ENCODE assay signal across 8 cellular contexts in the genomic region with DNA sequence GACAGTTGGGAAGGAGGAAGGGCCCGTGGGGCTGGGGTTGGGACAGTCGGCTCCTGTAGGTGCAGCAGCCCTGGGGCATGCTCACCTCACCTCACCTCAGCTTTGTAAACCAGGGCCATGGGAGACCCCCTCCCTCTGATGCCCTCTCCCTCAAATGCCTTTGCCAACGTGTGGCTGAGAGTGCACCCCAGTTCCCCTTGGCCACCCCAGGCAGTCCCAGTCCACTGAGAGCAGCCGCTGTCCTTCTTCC. TPM values are rescaled to one million over a fixed set of nuclear protein-coding genes. Genes with fewer than 3 reads are reported as not detected.
DNase-seq lines count a peak whose midpoint lies in the region; ATAC-seq and TF ChIP-seq lines count a peak whose summit lies in the region.

No MANE protein-coding gene starts in this region.

- H3K4me1 ChIP-seq in DND-41 (ENCODE audit: insufficient read depth, low read length) (peaks cover 62% of the 10 kb centered on the region), OCI-LY1 (ENCODE audit: insufficient read depth, low read length, severe bottlenecking) (peaks cover 87% of the 10 kb centered on the region), endocrine pancreas (ENCODE audit: control insufficient read depth, insufficient read depth, low read length) (no peaks in the 10 kb centered on the region), osteoblast (ENCODE audit: insufficient read depth, low read length) (peaks cover 59% of the 10 kb centered on the region)

- H3K4me2 ChIP-seq in DND-41 (ENCODE audit: insufficient read depth, low read length) (peak overlapping the region; percentile 86), OCI-LY1 (ENCODE audit: low read length) (peak overlapping the region; percentile 97), osteoblast (ENCODE audit: insufficient read depth, low read length) (peak overlapping the region; percentile 84)

- peak overlapping the region; percentile 98 for H3K9ac ChIP-seq in DND-41 (ENCODE audit: low read depth, low read length)
- H3K9ac ChIP-seq in OCI-LY1 (ENCODE audit: low read length) = peak overlapping the region; percentile 99
- peak overlapping the region; percentile 69 for H3K9ac ChIP-seq in endocrine pancreas (ENCODE audit: control insufficient read depth, insufficient read depth, low read length)

- in situ Hi-C loops in GM13976 (cut with MboI; ENCODE audit: low sequenced_read_pairs, unreplicated experiment) = no loop called here

- DNase-seq in DND-41 (no peak), osteoblast (ENCODE audit: insufficient read length, low spot score, missing footprints) (no peak), iPS-NIHi11 (ENCODE audit: low spot score) (no peak), omental fat pad (ENCODE audit: low spot score) (no peak), GM13976 (ENCODE audit: low spot score) (no peak), SKM-1 treated with dmso at 0.1 percent for 144 hours (lab: John Stamatoyannopoulos, UW; ENCODE audit: unreplicated experiment) (no peak)

- H3K27me3 ChIP-seq in DND-41 (ENCODE audit: insufficient read depth, low read length, poor library complexity) (no peaks in the 10 kb centered on the region), OCI-LY1 (ENCODE audit: insufficient read depth, low read length) (no peaks in the 10 kb centered on the region), endocrine pancreas (ENCODE audit: control insufficient read depth, insufficient read depth, low read length) (no peaks in the 10 kb centered on the region), osteoblast (ENCODE audit: insufficient read depth, low read length) (no peaks in the 10 kb centered on the region)

- H4K20me1 ChIP-seq in DND-41 (ENCODE audit: insufficient read depth, low read length) (peaks cover 7% of the 10 kb centered on the region), OCI-LY1 (ENCODE audit: insufficient read depth, low read length) (no peaks in the 10 kb centered on the region), osteoblast (ENCODE audit: insufficient read depth, low read length) (peaks cover 8% of the 10 kb centered on the region)

- H3K27ac ChIP-seq in DND-41 (ENCODE audit: low read length) = peak overlapping the region; percentile 99
- H3K27ac ChIP-seq in OCI-LY1 (ENCODE audit: low read depth, low read length, poor library complexity, severe bottlenecking) = peak overlapping the region; percentile 99
- H3K27ac ChIP-seq in osteoblast (ENCODE audit: low read depth, low read length) = peak overlapping the region; percentile 100

- ATAC-seq in DND-41 (ENCODE audit: insufficient read depth, low read depth) = no peak
- ATAC-seq in omental fat pad (ENCODE audit: low FRiP score) = no peak

- H2AFZ ChIP-seq in DND-41 (ENCODE audit: low read depth, low read length) (no peak overlapping the region), OCI-LY1 (ENCODE audit: low read length) (no peak overlapping the region), osteoblast (ENCODE audit: low read length) (no peak overlapping the region)

- H3K36me3 ChIP-seq in DND-41 (ENCODE audit: insufficient read depth, low read length) = peaks cover 11% of the 10 kb centered on the region; the same call in 1 of the 2 replicates
- peaks cover 15% of the 10 kb centered on the region for H3K36me3 ChIP-seq in OCI-LY1 (ENCODE audit: insufficient read depth, low read length)
- no peaks in the 10 kb centered on the region for H3K36me3 ChIP-seq in endocrine pancreas (ENCODE audit: control insufficient read depth, insufficient read depth, low read length)
- peaks cover 7% of the 10 kb centered on the region for H3K36me3 ChIP-seq in osteoblast (ENCODE audit: insufficient read depth, low read length)

- no peaks in the 10 kb centered on the region for H3K9me3 ChIP-seq in DND-41 (ENCODE audit: insufficient read depth, low read length, severe bottlenecking)
- no peaks in the 10 kb centered on the region for H3K9me3 ChIP-seq in OCI-LY1 (ENCODE audit: low read length)
- no peaks in the 10 kb centered on the region for H3K9me3 ChIP-seq in endocrine pancreas (ENCODE audit: control insufficient read depth, low read length)
- no peaks in the 10 kb centered on the region for H3K9me3 ChIP-seq in osteoblast (ENCODE audit: low read depth, low read length)

- peaks cover 68% of the 10 kb centered on the region for H3K79me2 ChIP-seq in DND-41 (ENCODE audit: insufficient read depth, low read length)
- peaks cover 12% of the 10 kb centered on the region for H3K79me2 ChIP-seq in OCI-LY1 (ENCODE audit: insufficient read depth, low read length)
- peaks cover 64% of the 10 kb centered on the region for H3K79me2 ChIP-seq in osteoblast (ENCODE audit: insufficient read depth, low read length)

- H3F3A ChIP-seq in OCI-LY1 (ENCODE audit: insufficient read depth, low read length) = 0 out of 2 replicates have a peak, but pooled peaks cover 5% of the 10 kb centered on the region

- H3K9me2 ChIP-seq in OCI-LY1 (ENCODE audit: low read depth, low read length) = no peaks in the 10 kb centered on the region

- TF ChIP-seq CTCF in DND-41 (IDR thresholded peaks at IDR 0.05; ENCODE audit: borderline replicate concordance, extremely low read depth, low read length, poor library complexity, severe bottlenecking) (no peak), OCI-LY1 (IDR thresholded peaks at IDR 0.05; ENCODE audit: low read length) (no peak), osteoblast (IDR thresholded peaks at IDR 0.05; ENCODE audit: extremely low read depth, low read depth, low read length) (no peak), omental fat pad (IDR thresholded peaks at IDR 0.05) (no peak), GM13976 (IDR thresholded peaks at IDR 0.05; ENCODE audit: borderline replicate concordance, control extremely low read depth, extremely low read depth, insufficient read depth, missing control alignments) (no peak)

- H3K4me3 ChIP-seq in DND-41 (ENCODE audit: low read depth in 1 of 2, low read length in 2 of 2) = peak overlapping the region in 1 of 2 experiments; percentile 79; a peak in 2 of 4 replicates
- peak overlapping the region; percentile 63 for H3K4me3 ChIP-seq in OCI-LY1 (ENCODE audit: low read depth, low read length, poor library complexity, severe bottlenecking)
- no peak overlapping the region for H3K4me3 ChIP-seq in endocrine pancreas (ENCODE audit: control insufficient read depth, insufficient read depth, low read length)
- H3K4me3 ChIP-seq in osteoblast (ENCODE audit: insufficient read depth, low read length) = no peak overlapping the region

RNA-seq across cellular contexts. Expression of a gene that starts 4.2 kb away (rescaled TPM):
- 818 and 1,122 TPM in 2 replicates for total RNA-seq in osteoblast
- 1,000 to 10,000 TPM in 1 of 4 donors, 100 to 1,000 TPM in 3; 447 to 1,169 (median 678) TPM for total RNA-seq in omental fat pad

RNA-seq across cellular contexts. Expression of a gene that starts 31.9 kb away (rescaled TPM):
- total RNA-seq in osteoblast (62.2 and 78.2 TPM in 2 replicates), omental fat pad (10 to 100 TPM; 29.2 to 77.9 (median 58.9) TPM)

RNA-seq across cellular contexts. Expression of a gene that starts 35.9 kb away (rescaled TPM):
- total RNA-seq in osteoblast (4.1 and 4.3 TPM in 2 replicates), omental fat pad (1 to 10 TPM; 4.1 to 9.2 (median 6.0) TPM)
